In the genomic region with DNA sequence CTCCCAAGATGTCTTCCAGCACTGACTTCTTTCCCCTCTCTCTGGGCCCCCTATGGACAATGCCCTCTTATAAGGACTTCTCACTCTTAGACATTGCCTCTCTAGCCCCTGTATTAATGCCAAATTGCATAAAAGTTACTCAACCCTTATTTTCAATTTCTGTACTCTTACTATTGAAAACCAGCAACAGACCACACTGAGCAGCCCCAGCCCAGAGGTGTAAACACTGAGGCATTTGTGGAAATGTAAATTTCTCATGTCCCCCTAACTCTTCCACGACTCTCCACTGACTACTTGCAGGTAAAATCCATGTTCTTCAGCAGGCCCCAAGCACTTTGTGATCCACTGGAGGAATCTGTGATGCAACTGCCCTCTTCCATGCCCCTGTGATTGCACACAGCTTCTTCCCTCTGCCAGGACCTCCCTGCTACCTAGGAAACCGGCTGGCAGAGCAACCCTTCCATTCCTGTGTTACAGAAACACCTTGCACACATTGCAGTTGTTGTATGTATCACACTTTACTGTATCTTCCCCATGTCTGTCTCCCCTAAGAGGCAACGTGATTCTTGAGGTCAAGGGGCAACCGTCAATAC, we compare ENCODE assay signal across 17 cellular contexts. TPM values are rescaled to one million over a fixed set of nuclear protein-coding genes. Genes with fewer than 3 reads are reported as not detected.
DNase-seq lines count a peak whose midpoint lies in the region; ATAC-seq and TF ChIP-seq lines count a peak whose summit lies in the region.
"Had no signal": no experiment of that assay in that cellular context is flagged by ENCODE, and none has a peak within 500 bp of the region (broad histone marks: within the 10 kb centered on the region; RNA-seq: fewer than 3 reads in every experiment).

No MANE protein-coding gene starts in this region.

- H2BK12ac ChIP-seq in neuronal stem cell (ENCODE audit: low read length) = no peak overlapping the region

- H2AFZ ChIP-seq in neuronal stem cell (ENCODE audit: low read length) = no peak overlapping the region

- H3K9me3 ChIP-seq in right cardiac atrium (ENCODE audit: control insufficient read depth, low read length) = no peaks in the 10 kb centered on the region
- H3K9me3 ChIP-seq in neuronal stem cell (replicated peaks in 1 of 2; ENCODE audit: control insufficient read depth in 2 of 2, insufficient read depth in 1 of 2, low read depth in 1 of 2, low read length in 2 of 2) = peaks cover 0 to 29% of the 10 kb centered on the region in 2 donors
- no peaks in the 10 kb centered on the region for H3K9me3 ChIP-seq in vagina
- H3K9me3 ChIP-seq: A549, HAP-1 had no signal

- no peak overlapping the region for H2BK15ac ChIP-seq in neuronal stem cell (ENCODE audit: low read length)

- H3K4me1 ChIP-seq in right cardiac atrium (ENCODE audit: control insufficient read depth, insufficient read depth, low read length) = peaks cover 27% of the 10 kb centered on the region
- H3K4me1 ChIP-seq in neuronal stem cell (ENCODE audit: control insufficient read depth in 2 of 2, insufficient read depth in 1 of 2, low read depth in 1 of 2, low read length in 2 of 2) = peaks cover 2 to 27% of the 10 kb centered on the region in 2 donors
- H3K4me1 ChIP-seq in vagina = peaks cover 85% of the 10 kb centered on the region

- no peak overlapping the region for H3K23ac ChIP-seq in neuronal stem cell (ENCODE audit: low read depth, low read length, poor library complexity)

- H4K91ac ChIP-seq in neuronal stem cell (ENCODE audit: low read depth, low read length, poor library complexity) = no peak overlapping the region

- WGBS in right cardiac atrium = 54% methylated on average over 4 of the region's 4 CpGs
- WGBS in neuronal stem cell (ENCODE audit: extremely low coverage in 2 of 2, insufficient read length in 2 of 2, insufficient replicate concordance in 1 of 2), 2 donors = no CpG with 5 or more reads among the region's 4 CpGs

- intact Hi-C loops in Right ventricle myocardium inferior (cut with DNase I) (no loop called here), right cardiac atrium (cut with DNase I) (loop anchor here in 2 of 4 donors (10.0 kb wide), 2 partner anchors 51 to 61 kb away; no protein-coding TSS in a partner anchor), vagina (cut with DNase I) (loop anchor here (10.0 kb wide), 1 partner anchor 221 kb away; the partner anchor contains the start of gene SIAH1)

- peaks cover 20% of the 10 kb centered on the region for H3K79me1 ChIP-seq in neuronal stem cell (ENCODE audit: low read depth, low read length)

- H3K4ac ChIP-seq in neuronal stem cell (ENCODE audit: low read length) = no peak overlapping the region

- no peak for TF ChIP-seq CTCF in vagina (IDR thresholded peaks at IDR 0.05)

- H3K27ac ChIP-seq in right cardiac atrium (ENCODE audit: low read length) = no peak overlapping the region
- H3K27ac ChIP-seq in neuronal stem cell (replicated peaks; ENCODE audit: low read length) = no peak overlapping the region
- peak overlapping the region; percentile 47 for H3K27ac ChIP-seq in vagina
- H3K27ac ChIP-seq: A549 had no signal

- H2AK5ac ChIP-seq in neuronal stem cell (ENCODE audit: low read depth, low read length) = no peak overlapping the region

- H3K27me3 ChIP-seq in right cardiac atrium (ENCODE audit: control insufficient read depth, insufficient read depth) = no peaks in the 10 kb centered on the region
- no peaks in the 10 kb centered on the region for H3K27me3 ChIP-seq in neuronal stem cell (ENCODE audit: control insufficient read depth in 3 of 3, insufficient read depth in 3 of 3, low read depth in 1 of 3, low read length in 3 of 3)
- H3K27me3 ChIP-seq in vagina = no peaks in the 10 kb centered on the region

- H4K8ac ChIP-seq in neuronal stem cell (ENCODE audit: low read depth, low read length) = no peak overlapping the region

- DNase-seq in Right ventricle myocardium inferior (ENCODE audit: missing footprints) (no peak), right cardiac atrium (no peak), neuronal stem cell (ENCODE audit: low spot score) (no peak), vagina (ENCODE audit: extremely low spot score in 2 of 2) (peak; percentile 70 to 84), AG08396 (ENCODE audit: low spot score) (no peak), NCI-H1105 treated with DMSO at 0.1 percent for 48 hours (lab: John Stamatoyannopoulos, UW) (no peak)
- DNase-seq: activated CD4-positive, alpha-beta T cell treated with anti-CD3 and anti-CD28 coated beads, Interleukin-2, amount 50 U/mL, for 4 hours; activated gamma-delta T cell; CD4-positive, alpha-beta memory T cell; dermis blood vessel endothelial cell; EL; NCI-H1417; stimulated activated naive CD4-positive, alpha-beta T cell treated with Interleukin-2 at 50 U/mL for 16 hours had no signal

- H3K4me2 ChIP-seq in neuronal stem cell (ENCODE audit: insufficient read depth, low read length, poor library complexity, severe bottlenecking) = peak overlapping the region; percentile 15
- H3K4me2 ChIP-seq: A549 had no signal

- no peak overlapping the region for H3K4me3 ChIP-seq in right cardiac atrium (ENCODE audit: low read length)
- no peak overlapping the region for H3K4me3 ChIP-seq in neuronal stem cell (ENCODE audit: low read length in 2 of 2)
- peak overlapping the region in 1 of 2 donors; percentile 6 for H3K4me3 ChIP-seq in vagina
- H3K4me3 ChIP-seq: A549, HAP-1 had no signal

- H3K18ac ChIP-seq in neuronal stem cell (ENCODE audit: low read length) = no peak overlapping the region

- H2BK5ac ChIP-seq in neuronal stem cell (ENCODE audit: low read length) = no peak overlapping the region

- H3K9ac ChIP-seq in neuronal stem cell (ENCODE audit: low read depth, low read length, poor library complexity) = peak overlapping the region; percentile 30

- H3K36me3 ChIP-seq in neuronal stem cell (replicated peaks in 1 of 2; ENCODE audit: control insufficient read depth in 2 of 2, insufficient read depth in 2 of 2, low read length in 2 of 2) = peaks cover 0 to 50% of the 10 kb centered on the region in 2 donors
- no peaks in the 10 kb centered on the region for H3K36me3 ChIP-seq in vagina

- H2BK120ac ChIP-seq in neuronal stem cell (ENCODE audit: low read depth, low read length) = no peak overlapping the region

- no peak for TF ChIP-seq POLR2A in vagina (IDR thresholded peaks at IDR 0.05)

- peak; percentile 19 for ATAC-seq in Right ventricle myocardium inferior
- no peak for ATAC-seq in right cardiac atrium
- peak; percentile 7 for ATAC-seq in esophagus mucosa
- ATAC-seq in GM18498 (IDR thresholded peaks at IDR 0.05; ENCODE audit: unreplicated experiment) = no peak
- ATAC-seq: A549 had no signal

- H3K14ac ChIP-seq in neuronal stem cell (ENCODE audit: low read length) = no peak overlapping the region

RNA-seq across cellular contexts. Expression of gene N4BP1, which starts 4.4 kb away (rescaled TPM):
- 23.6 TPM for total RNA-seq in Right ventricle myocardium inferior
- 10 to 100 TPM; 19.4 to 23.5 (median 20.5) TPM for total RNA-seq in right cardiac atrium
- polyA plus RNA-seq in right cardiac atrium = 9.1 TPM
- 42.2 TPM for total RNA-seq in esophagus mucosa
- polyA plus RNA-seq in neuronal stem cell (2013, experiment 1 of 2) = 16.8 TPM
- 18.2 TPM for polyA plus RNA-seq in neuronal stem cell (2013, experiment 2 of 2)
- total RNA-seq in vagina = 44.0 TPM

Comparison
In these comparisons a context has a peak if more than half of its experiments do, and no peak if none do; other contexts are left out.
1. ATAC-seq: peak in Right ventricle myocardium inferior (single experiment) and esophagus mucosa (single experiment); none in right cardiac atrium (0 of 2) and GM18498 (single experiment).
2. DNase-seq: peak in vagina (2 of 2); none in Right ventricle myocardium inferior (single experiment), right cardiac atrium (0 of 3), neuronal stem cell (single experiment), AG08396 (single experiment) and NCI-H1105 treated with DMSO at 0.1 percent for 48 hours (single experiment).